ENCODE assay signal across 8 cellular contexts in the genomic region with DNA sequence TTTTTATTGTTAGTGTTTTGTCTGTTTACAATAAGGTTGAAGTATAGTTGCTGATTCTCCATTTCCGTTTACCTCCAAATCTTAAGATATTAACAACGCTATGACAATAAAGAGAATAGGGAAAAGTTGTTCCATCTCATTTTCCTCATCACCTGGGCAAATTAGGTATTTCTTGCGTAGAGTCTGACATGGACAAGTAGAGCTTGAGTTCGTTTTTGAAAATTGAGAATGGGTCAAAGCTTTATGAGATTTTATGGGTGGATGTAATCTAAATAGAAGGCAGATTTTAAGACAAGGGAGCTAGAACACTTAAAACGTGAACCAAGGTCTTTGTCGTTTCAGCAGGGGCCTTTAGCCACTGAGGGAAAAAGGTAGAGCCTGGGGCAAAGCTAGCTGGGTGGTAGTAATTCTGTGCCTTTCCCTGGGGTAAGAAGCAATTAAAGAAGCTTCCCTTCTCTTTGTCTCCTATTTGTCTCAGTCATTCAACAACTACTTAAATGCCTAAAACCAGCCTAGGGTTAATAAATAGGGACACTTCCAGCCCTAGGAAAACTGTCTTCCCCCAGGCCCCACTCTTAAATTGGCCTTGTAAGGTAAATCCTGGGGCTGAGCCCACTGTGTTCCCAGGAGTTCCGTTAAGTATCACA. TPM values are rescaled to one million over a fixed set of nuclear protein-coding genes. Genes with fewer than 3 reads are reported as not detected.
DNase-seq lines count a peak whose midpoint lies in the region; ATAC-seq and TF ChIP-seq lines count a peak whose summit lies in the region.

No MANE protein-coding gene starts in this region.

- H3K9me3 Mint-ChIP-seq in Caco-2 (ENCODE audit: unreplicated experiment): no peaks in the 10 kb centered on the region

- intact Hi-C loops in Caco-2 (cut with micrococcal nuclease; ENCODE audit: unreplicated experiment): no loop called here

- BruUV-seq in Caco-2 (replicated peaks; lab: Mats Ljungman, UMichigan): TSS peak; percentile 97

- no peaks in the 10 kb centered on the region for H3K27me3 Mint-ChIP-seq in Caco-2 (ENCODE audit: insufficient read depth, unreplicated experiment)

- H3K4me1 Mint-ChIP-seq in Caco-2 (ENCODE audit: low read depth, unreplicated experiment): no peaks in the 10 kb centered on the region

- POLR2A ChIA-PET in Caco-2 (lab: Charles Lee): no interaction called here

- H3K36me3 ChIP-seq in Caco-2 (ENCODE audit: control insufficient read depth, insufficient read depth, low read length) (no peaks in the 10 kb centered on the region), MM.1S (replicated peaks; ENCODE audit: insufficient read depth, low read length) (no peaks in the 10 kb centered on the region), osteoblast (ENCODE audit: insufficient read depth, low read length) (no peaks in the 10 kb centered on the region)
- H3K36me3 ChIP-seq in effector memory CD4-positive, alpha-beta T cell (ENCODE audit: control insufficient read depth, insufficient read depth, low read length): no peaks in the 10 kb centered on the region

- peak overlapping the region; percentile 59 for H3K4me2 ChIP-seq in MM.1S (ENCODE audit: low read depth, low read length)
- H3K4me2 ChIP-seq in osteoblast (ENCODE audit: insufficient read depth, low read length): peak overlapping the region; percentile 85

- H3K4me1 ChIP-seq in Caco-2 (no peaks in the 10 kb centered on the region), MM.1S (ENCODE audit: low read length) (no peaks in the 10 kb centered on the region), osteoblast (ENCODE audit: insufficient read depth, low read length) (peaks cover 8% of the 10 kb centered on the region)
- H3K4me1 ChIP-seq in effector memory CD4-positive, alpha-beta T cell (ENCODE audit: control insufficient read depth, insufficient read depth, low read length, poor library complexity, severe bottlenecking): no peaks in the 10 kb centered on the region

- no peak for DNase-seq in Caco-2
- no peak for DNase-seq in MM.1S
- no peak for DNase-seq in effector memory CD4-positive, alpha-beta T cell
- no peak for DNase-seq in osteoblast (ENCODE audit: insufficient read length, low spot score, missing footprints)
- DNase-seq in NCI-H2196 (lab: John Stamatoyannopoulos, UW; ENCODE audit: unreplicated experiment): no peak
- DNase-seq in GM13977 (ENCODE audit: low spot score): no peak
- no peak for DNase-seq in NOMO-1 (lab: John Stamatoyannopoulos, UW; ENCODE audit: unreplicated experiment in 2 of 2)

- peak overlapping the region; percentile 84 for H3K4me3 Mint-ChIP-seq in Caco-2 (ENCODE audit: unreplicated experiment)

- H3K4me3 ChIP-seq in Caco-2 (ENCODE audit: low read depth, low read length) (peak overlapping the region; percentile 66), MM.1S (ENCODE audit: low read length) (peak overlapping the region; percentile 93), osteoblast (ENCODE audit: insufficient read depth, low read length) (peak overlapping the region; percentile 90)
- peak overlapping the region; percentile 97 for H3K4me3 ChIP-seq in effector memory CD4-positive, alpha-beta T cell (ENCODE audit: insufficient read depth, low read depth, low read length, poor library complexity, severe bottlenecking)

- H3K9me2 ChIP-seq in MM.1S (replicated peaks; ENCODE audit: insufficient read depth, low read length): no peaks in the 10 kb centered on the region

- H3K27me3 ChIP-seq in Caco-2 (replicated peaks; ENCODE audit: control insufficient read depth, insufficient read depth, low read length) (no peaks in the 10 kb centered on the region), MM.1S (replicated peaks; ENCODE audit: insufficient read depth, low read length) (no peaks in the 10 kb centered on the region), osteoblast (ENCODE audit: insufficient read depth, low read length) (no peaks in the 10 kb centered on the region)
- no peaks in the 10 kb centered on the region for H3K27me3 ChIP-seq in effector memory CD4-positive, alpha-beta T cell (replicated peaks; ENCODE audit: control insufficient read depth, insufficient read depth, low read length, poor library complexity, severe bottlenecking)

- ATAC-seq in HG02588 (IDR thresholded peaks at IDR 0.05; ENCODE audit: unreplicated experiment): no peak

- CTCF ChIA-PET in Caco-2 (lab: Charles Lee): no interaction called here

- H3K36me3 Mint-ChIP-seq in Caco-2 (ENCODE audit: insufficient read depth, unreplicated experiment): peaks cover 11% of the 10 kb centered on the region

- H3K9ac ChIP-seq in MM.1S (ENCODE audit: low read length): peak overlapping the region; percentile 97

- H3K27ac ChIP-seq in MM.1S (ENCODE audit: low read length) (peak overlapping the region; percentile 96; the same call in 1 of the 2 replicates), osteoblast (ENCODE audit: low read depth, low read length) (peak overlapping the region; percentile 87)
- H3K27ac ChIP-seq in effector memory CD4-positive, alpha-beta T cell (ENCODE audit: insufficient read depth, low read length, poor library complexity, severe bottlenecking): peak overlapping the region; percentile 89

- H2AFZ ChIP-seq in MM.1S (ENCODE audit: low read length) (peak overlapping the region; percentile 91), osteoblast (ENCODE audit: low read length) (peak overlapping the region; percentile 93)

- 0 out of 2 replicates have a peak, but pooled peaks cover 3% of the 10 kb centered on the region for H3F3A ChIP-seq in MM.1S (ENCODE audit: insufficient read depth, low read length)

- in situ Hi-C loops in GM13977 (cut with MboI; ENCODE audit: low pct_unique_long_range_greater_than_20kb, low sequenced_read_pairs, unreplicated experiment): no loop called here

- H4K20me1 ChIP-seq in MM.1S (ENCODE audit: insufficient read depth, low read length): no peaks in the 10 kb centered on the region
- H4K20me1 ChIP-seq in osteoblast (ENCODE audit: insufficient read depth, low read length): peaks cover 5% of the 10 kb centered on the region

- peak overlapping the region; percentile 93 for H3K27ac Mint-ChIP-seq in Caco-2 (ENCODE audit: unreplicated experiment)

- H3K79me2 ChIP-seq in MM.1S (ENCODE audit: low read length) (peaks cover 37% of the 10 kb centered on the region), osteoblast (ENCODE audit: insufficient read depth, low read length) (peaks cover 38% of the 10 kb centered on the region)

- H3K9me3 ChIP-seq in Caco-2: no peaks in the 10 kb centered on the region
- no peaks in the 10 kb centered on the region for H3K9me3 ChIP-seq in MM.1S (replicated peaks; ENCODE audit: insufficient read depth, low read length)
- H3K9me3 ChIP-seq in effector memory CD4-positive, alpha-beta T cell (ENCODE audit: control insufficient read depth, low read length): no peaks in the 10 kb centered on the region
- no peaks in the 10 kb centered on the region for H3K9me3 ChIP-seq in osteoblast (ENCODE audit: low read depth, low read length)

- no peak for TF ChIP-seq CTCF in Caco-2 (IDR thresholded peaks at IDR 0.05; ENCODE audit: insufficient read depth in 1 of 2, low read depth in 1 of 2, low read length in 1 of 2, severe bottlenecking in 1 of 2, unreplicated experiment in 1 of 2)
- TF ChIP-seq CTCF in MM.1S (IDR thresholded peaks at IDR 0.05; ENCODE audit: low read length): no peak
- TF ChIP-seq CTCF in osteoblast (IDR thresholded peaks at IDR 0.05; ENCODE audit: extremely low read depth, low read depth, low read length): no peak
- no peak for TF ChIP-seq CTCF in GM13977 (IDR thresholded peaks at IDR 0.05; ENCODE audit: extremely low read depth, insufficient read depth, missing control alignments)

RNA-seq across cellular contexts. Expression of a gene that starts 0.6 kb away (rescaled TPM):
- total RNA-seq in Caco-2 (2022): 7.0 and 9.2 TPM in 2 replicates
- 13.8 and 18.3 TPM in 2 replicates for total RNA-seq in osteoblast

RNA-seq across cellular contexts. Expression of a gene that starts 53.9 kb away (rescaled TPM):
- total RNA-seq in Caco-2 (2022) (12.9 and 14.3 TPM in 2 replicates), osteoblast (42.3 and 44.5 TPM in 2 replicates)
